21 cellular contexts compared by ENCODE assay signal in the genomic region with DNA sequence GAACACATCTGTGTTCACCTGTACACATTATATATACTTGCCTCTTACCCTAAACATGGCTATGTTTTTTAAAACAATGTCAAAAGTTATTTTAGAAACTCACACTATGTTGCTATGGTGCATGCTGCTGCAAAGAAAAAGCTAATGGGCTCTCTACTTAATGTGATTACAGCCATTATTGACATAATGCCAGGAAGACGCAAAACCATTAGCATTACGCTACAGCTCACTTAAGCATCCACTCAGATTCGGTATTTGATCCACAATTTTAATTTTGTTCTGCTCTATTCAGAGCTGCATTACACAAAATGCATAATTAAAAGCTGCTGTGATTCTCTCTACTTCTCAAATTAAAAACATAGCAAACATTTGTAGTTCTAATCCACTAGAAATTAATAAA.
"Had no signal": no experiment of that assay in that cellular context is flagged by ENCODE, and none has a peak within 500 bp of the region (broad histone marks: within the 10 kb centered on the region; RNA-seq: fewer than 3 reads in every experiment).

No MANE protein-coding gene starts in this region.

- H3K27ac ChIP-seq: cardiac muscle cell, esophagus squamous epithelium, hepatocyte, pancreas, testis, upper lobe of left lung had no signal

- H3K36me3 ChIP-seq: cardiac muscle cell, esophagus squamous epithelium, pancreas, upper lobe of left lung had no signal

- H3K4me1 ChIP-seq: esophagus squamous epithelium, pancreas, testis, upper lobe of left lung had no signal

- H3K4me3 ChIP-seq: cardiac muscle cell, esophagus squamous epithelium, hepatocyte, pancreas, smooth muscle cell, testis, upper lobe of left lung had no signal

- H3K9me3 ChIP-seq: esophagus squamous epithelium, pancreas, testis, upper lobe of left lung had no signal

- H3K27me3 ChIP-seq: cardiac muscle cell, esophagus squamous epithelium, hepatocyte, pancreas, testis, upper lobe of left lung had no signal

- DNase-seq: activated CD4-positive, alpha-beta T cell treated with anti-CD3 and anti-CD28 coated beads, Interleukin-2, amount 10 ng/mL, durations not matched to agents 24 days and 14 days; activated CD8-positive, alpha-beta T cell treated with anti-CD3 and anti-CD28 coated beads, Interleukin-2, amount 10 ng/mL, durations not matched to agents 7 days and 5 days; activated naive CD4-positive, alpha-beta T cell treated with Interleukin-2 at 50 U/mL for 16 hours; activated naive CD8-positive, alpha-beta T cell treated with anti-CD3 and anti-CD28 coated beads, Interleukin-2, amount 10 ng/mL, durations not matched to agents 7 days and 5 days; activated T-cell treated with anti-CD3 and anti-CD28 coated beads, Interleukin-2, amount 50 U/mL, for 24 hours; amygdala; dermis blood vessel endothelial cell; effector memory CD4-positive, alpha-beta T cell; esophagus squamous epithelium; foreskin fibroblast; left cardiac atrium; mesendoderm; naive thymus-derived CD8-positive, alpha-beta T cell; pancreas; stimulated activated CD4-positive, alpha-beta T cell treated with anti-CD3 and anti-CD28 coated beads, Interleukin-4, amount 100 ng/mL, for 24 hours; T-helper 9 cell; testis; upper lobe of left lung had no signal
